8 cellular contexts compared by ENCODE assay signal in the genomic region with DNA sequence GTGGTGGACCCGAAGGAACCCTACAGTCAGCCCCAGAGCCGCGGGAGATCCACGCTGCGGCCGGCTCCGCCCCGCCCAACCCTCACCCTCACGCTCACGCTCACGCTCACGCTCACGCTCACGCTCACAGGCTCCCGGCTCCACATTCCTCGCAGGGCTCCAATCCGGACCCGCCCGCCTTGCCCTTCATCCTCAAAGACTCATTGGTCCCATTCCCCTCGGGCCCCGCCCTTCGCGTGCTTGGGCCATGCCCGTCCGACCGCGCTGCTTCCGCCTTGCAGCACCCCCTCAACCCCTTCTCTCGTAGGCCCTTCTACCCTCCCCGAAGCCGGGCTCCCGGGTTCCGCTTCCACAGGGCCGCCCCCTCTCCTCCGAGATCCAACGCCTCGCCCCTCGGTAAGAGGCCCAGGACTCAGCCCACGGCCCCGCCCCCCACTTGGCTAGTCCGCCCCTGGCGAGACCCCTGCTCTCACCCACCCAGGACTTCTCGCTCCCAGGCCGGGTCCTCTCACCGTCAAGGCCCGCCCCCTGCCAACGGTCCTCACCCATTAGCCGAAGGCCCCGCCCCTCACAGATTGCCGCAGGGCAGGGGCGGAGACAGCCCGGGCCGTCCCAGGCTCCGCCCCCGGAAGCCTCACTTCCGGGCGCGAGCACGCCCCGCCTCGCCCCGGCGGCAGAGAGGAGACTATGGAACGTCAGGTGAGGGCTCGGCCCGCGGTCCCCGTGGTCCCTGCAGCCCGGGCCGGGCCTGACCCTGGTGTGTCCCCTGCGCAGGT. TPM values are rescaled to one million over a fixed set of nuclear protein-coding genes. Genes with fewer than 3 reads are reported as not detected.
DNase-seq lines count a peak whose midpoint lies in the region; ATAC-seq, FAIRE-seq and TF ChIP-seq lines count a peak whose summit lies in the region.

TSS of gene APEH (plus strand) at position 637 of the 776 bp plus-strand sequence. CDS start at position 688, 51 bp downstream.

- peaks cover 24% of the 10 kb centered on the region for H3K36me3 ChIP-seq in bronchial epithelial cell (ENCODE audit: control insufficient read depth, insufficient read depth, low read length)
- H3K36me3 ChIP-seq in keratinocyte (ENCODE audit: control insufficient read depth in 2 of 2, extremely low read depth in 1 of 2, insufficient read depth in 2 of 2, low read length in 2 of 2), result peaks cover 23 to 26% of the 10 kb centered on the region in 2 experiments

- peak within 1 kb of the TSS; percentile 88 for H3K9ac ChIP-seq in keratinocyte (ENCODE audit: control insufficient read depth, extremely low read depth, insufficient read depth, low read length)

- H3K36me3 Mint-ChIP-seq in T-helper 17 cell (ENCODE audit: low read depth), result no peaks in the 10 kb centered on the region

- dilution Hi-C loops in keratinocyte (cut with MboI; ENCODE audit: extremely low pct_ligation_motif_present, low sequenced_read_pairs), result loop anchor here (25.0 kb wide), 1 partner anchor 112 kb away; the partner anchor contains the start of gene BSN

- H3K9me1 ChIP-seq in keratinocyte (ENCODE audit: control insufficient read depth, extremely low read depth, insufficient read depth, low read length), result no peaks in the 10 kb centered on the region

- peaks cover 14% of the 10 kb centered on the region for H3K4me1 ChIP-seq in keratinocyte (ENCODE audit: control insufficient read depth, extremely low read depth, insufficient read depth, low read length)

- H3K27me3 Mint-ChIP-seq in T-helper 17 cell, result no peaks in the 10 kb centered on the region

- no peaks in the 10 kb centered on the region for H3K9me3 ChIP-seq in T-helper 17 cell (ENCODE audit: control insufficient read depth, low read length, poor library complexity, severe bottlenecking)
- H3K9me3 ChIP-seq in keratinocyte (ENCODE audit: control insufficient read depth, low read depth, low read length), result no peaks in the 10 kb centered on the region

- H3K27ac Mint-ChIP-seq in T-helper 17 cell, result peak within 1 kb of the TSS; percentile 70

- peak; percentile 81 for ATAC-seq in GM18868 (IDR thresholded peaks at IDR 0.05; ENCODE audit: unreplicated experiment)
- peak; percentile 72 for ATAC-seq in HG03097 (IDR thresholded peaks at IDR 0.05; ENCODE audit: low FRiP score, unreplicated experiment)
- ATAC-seq in T-helper 17 cell, result peak; percentile 89

- H3K4me2 ChIP-seq in keratinocyte (ENCODE audit: control insufficient read depth, extremely low read depth, insufficient read depth, low read depth, low read length), result peak within 1 kb of the TSS; percentile 95

- no peak for FAIRE-seq in bronchial epithelial cell (lab: Jason Lieb, UNC)
- FAIRE-seq in keratinocyte (lab: Jason Lieb, UNC), result peak; percentile 62

- no peaks in the 10 kb centered on the region for H4K20me1 ChIP-seq in keratinocyte (ENCODE audit: control insufficient read depth, extremely low read depth, insufficient read depth, low read length)

- peak; percentile 96 to 98 (median 97) for DNase-seq in T-helper 17 cell
- DNase-seq in bronchial epithelial cell (ENCODE audit: low read depth), result peak; percentile 92
- peak; percentile 96 for DNase-seq in keratinocyte (ENCODE audit: low read depth, low spot score)
- DNase-seq in stimulated activated CD4-positive, alpha-beta T cell treated with anti-CD3 and anti-CD28 coated beads, Interleukin-1b, Interleukin-23, amount 100 ng/mL, for 1 hour (ENCODE audit: low read depth in 2 of 2), result peak; percentile 93 to 95
- DNase-seq in NCI-H2171 treated with DMSO at 0.1 percent for 48 hours (lab: John Stamatoyannopoulos, UW), result no peak
- no peak for DNase-seq in stimulated activated naive CD4-positive, alpha-beta T cell treated with Interleukin-2 at 50 U/mL for 16 hours (lab: John Stamatoyannopoulos, UW)

- H3K4me3 Mint-ChIP-seq in T-helper 17 cell, result peak within 1 kb of the TSS; percentile 95

- H3K4me1 Mint-ChIP-seq in T-helper 17 cell, result peaks cover 24% of the 10 kb centered on the region

- H3K27me3 ChIP-seq in bronchial epithelial cell (ENCODE audit: control insufficient read depth, insufficient read depth, low read length) (no peaks in the 10 kb centered on the region), keratinocyte (ENCODE audit: control insufficient read depth, extremely low read depth, insufficient read depth, low read length) (no peaks in the 10 kb centered on the region)

- H3K27ac ChIP-seq in keratinocyte (ENCODE audit: control insufficient read depth, insufficient read depth, low read length), result peak within 1 kb of the TSS; percentile 90

- TF ChIP-seq CTCF in bronchial epithelial cell (IDR thresholded peaks at IDR 0.05; ENCODE audit: insufficient read depth, low read length, severe bottlenecking) (no peak), keratinocyte (optimal IDR thresholded peaks at IDR 0.05 in 1 of 3, IDR thresholded peaks at IDR 0.05 in 1 of 3, conservative IDR thresholded peaks at IDR 0.05 in 1 of 3; ENCODE audit: extremely low read depth in 1 of 3, insufficient read depth in 2 of 3, low read length in 3 of 3) (no peak)

- peak within 1 kb of the TSS; percentile 59 for H2AFZ ChIP-seq in keratinocyte (ENCODE audit: control insufficient read depth, low read length)

- peaks cover 20% of the 10 kb centered on the region for H3K79me2 ChIP-seq in keratinocyte (ENCODE audit: control insufficient read depth, insufficient read depth, low read length)

- H3K4me3 ChIP-seq in bronchial epithelial cell (ENCODE audit: low read depth, low read length), result peak within 1 kb of the TSS; percentile 85
- H3K4me3 ChIP-seq in keratinocyte (ENCODE audit: control insufficient read depth in 2 of 3, extremely low read depth in 1 of 3, insufficient read depth in 2 of 3, low read depth in 1 of 3, low read length in 3 of 3), result peak within 1 kb of the TSS; percentile 66 to 87 (median 83)

RNA-seq across cellular contexts. Expression of gene APEH, which starts in this region (rescaled TPM):
- 10 to 100 TPM; 61.2 to 71.0 TPM for total RNA-seq in T-helper 17 cell
- 156 and 163 TPM in 2 replicates for total RNA-seq in bronchial epithelial cell
- polyA plus RNA-seq in keratinocyte, result 106 to 161 TPM (median 160 TPM) in 3 replicates
- 49.4 TPM for polyA plus RNA-seq in keratinocyte (2011; ENCODE audit: low read depth)
- polyA plus RNA-seq in keratinocyte (2011; cell fraction: cytosol; rRNA removed), result 123 and 150 TPM in 2 replicates
- polyA plus RNA-seq in keratinocyte (2011; cell fraction: nucleus; rRNA removed), result 169 and 199 TPM in 2 replicates
- polyA plus RNA-seq in keratinocyte (2012; ENCODE audit: low replicate concordance), result 80.1 and 199 TPM in 2 replicates
- polyA minus RNA-seq in keratinocyte, result 227 to 334 TPM (median 296 TPM) in 3 replicates
- polyA minus RNA-seq in keratinocyte (2011; cell fraction: cytosol; rRNA and poly(A)+ RNA removed), result 229 TPM
- 131 and 135 TPM in 2 replicates for polyA minus RNA-seq in keratinocyte (2011; cell fraction: nucleus; rRNA and poly(A)+ RNA removed)

Comparison
In these comparisons a context has a peak if more than half of its experiments do, and no peak if none do; other contexts are left out.
1. DNase-seq: peak in T-helper 17 cell (3 of 3), bronchial epithelial cell (single experiment), keratinocyte (single experiment) and stimulated activated CD4-positive, alpha-beta T cell treated with anti-CD3 and anti-CD28 coated beads, Interleukin-1b, Interleukin-23, amount 100 ng/mL, for 1 hour (2 of 2); none in NCI-H2171 treated with DMSO at 0.1 percent for 48 hours (single experiment) and stimulated activated naive CD4-positive, alpha-beta T cell treated with Interleukin-2 at 50 U/mL for 16 hours (single experiment).
2. Peak in every context shown above with its lines, with median percentiles within 50 percentile points of each other: ATAC-seq.